Comparison of ENCODE assay signal across 14 cellular contexts in genomic region chr6:37187321-37188022, GRCh38. TPM values are rescaled to one million over a fixed set of nuclear protein-coding genes. Genes with fewer than 3 reads are reported as not detected.
DNase-seq lines count a peak whose midpoint lies in the region; ATAC-seq, FAIRE-seq and TF ChIP-seq lines count a peak whose summit lies in the region.
"Had no signal": no experiment of that assay in that cellular context is flagged by ENCODE, and none has a peak within 500 bp of the region (broad histone marks: within the 10 kb centered on the region; RNA-seq: fewer than 3 reads in every experiment).

No MANE protein-coding gene starts in this region.

- H3K56ac ChIP-seq in IMR-90 (ENCODE audit: extremely low read depth, insufficient read depth, low read length) = no peak overlapping the region

- H3K9me3 Mint-ChIP-seq in natural killer cell = no peaks in the 10 kb centered on the region

- no peak for FAIRE-seq in GM19239 (lab: Jason Lieb, UNC)
- FAIRE-seq in GM12891 (lab: Jason Lieb, UNC) = no peak

- BruUV-seq in IMR-90 (replicated peaks; lab: Mats Ljungman, UMichigan) = no TSS peak

- TF ChIP-seq POLR2A in IMR-90 (IDR thresholded peaks at IDR 0.05; ENCODE audit: low read depth, low read length) = no peak
- TF ChIP-seq POLR2A in GM12891 (IDR thresholded peaks at IDR 0.05; ENCODE audit: low read depth, low read length) = no peak

- intact Hi-C loops in IMR-90 (cut with micrococcal nuclease) (no loop called here), natural killer cell (cut with micrococcal nuclease) (no loop called here)

- in situ Hi-C loops in IMR-90 (cut with MboI; ENCODE audit: low sequenced_read_pairs) = no loop called here

- H3K14ac ChIP-seq in IMR-90 (replicated peaks; ENCODE audit: low read depth, low read length) = no peak overlapping the region

- H4K91ac ChIP-seq in IMR-90 (ENCODE audit: insufficient read depth, low read depth, low read length) = no peak overlapping the region

- no peak overlapping the region for H4K8ac ChIP-seq in IMR-90 (ENCODE audit: low read depth in 2 of 2, low read length in 2 of 2)

- H2AK5ac ChIP-seq in IMR-90 (ENCODE audit: low read depth, low read length) = no peak overlapping the region

- H3K4me3 Mint-ChIP-seq in natural killer cell = peak overlapping the region; percentile 59

- no peaks in the 10 kb centered on the region for H4K20me1 ChIP-seq in IMR-90 (ENCODE audit: insufficient read depth, low read length)
- H4K20me1 ChIP-seq in osteoblast (ENCODE audit: insufficient read depth, low read length) = no peaks in the 10 kb centered on the region

- no peak overlapping the region for H2BK20ac ChIP-seq in IMR-90 (ENCODE audit: low read depth, low read length)

- H3K9me3 ChIP-seq in IMR-90 (ENCODE audit: control insufficient read depth, insufficient read depth, low read length) (no peaks in the 10 kb centered on the region), osteoblast (ENCODE audit: low read depth, low read length) (no peaks in the 10 kb centered on the region)
- H3K9me3 ChIP-seq: psoas muscle had no signal

- DNase-seq in activated CD8-positive, alpha-beta memory T cell treated with anti-CD3 and anti-CD28 coated beads, Interleukin-2, amount 50 U/mL, for 48 hours = peak; percentile 65
- DNase-seq in activated CD8-positive, alpha-beta memory T cell treated with anti-CD3 and anti-CD28 coated beads, Interleukin-2, amount 50 U/mL, for 4 hours = no peak
- DNase-seq in IMR-90 = no peak
- DNase-seq in amniotic epithelial cell (ENCODE audit: low read depth) = peak; percentile 21
- DNase-seq in natural killer cell = no peak
- no peak for DNase-seq in osteoblast (ENCODE audit: insufficient read length, low spot score, missing footprints)
- no peak for DNase-seq in GM19239 (ENCODE audit: insufficient read length, low spot score)
- no peak for DNase-seq in GM12891 (ENCODE audit: insufficient read length, low spot score)
- DNase-seq: effector CD8-positive, alpha-beta T cell; foreskin melanocyte; psoas muscle; stimulated activated CD4-positive, alpha-beta T cell treated with anti-CD3 and anti-CD28 coated beads, Interleukin-1b, Interleukin-23, amount 100 ng/mL, for 48 hours; stimulated activated CD8-positive, alpha-beta memory T cell treated with anti-CD3 and anti-CD28 coated beads, Interleukin-4, amount 100 ng/mL, for 48 hours; trophoblast cell had no signal

- no peak overlapping the region for H3K23ac ChIP-seq in IMR-90 (ENCODE audit: low read depth, low read length)

- POLR2A ChIA-PET in IMR-90 (lab: Charles Lee; ENCODE audit: unreplicated experiment) = no interaction called here

- H3K27me3 ChIP-seq in IMR-90 (ENCODE audit: control insufficient read depth, insufficient read depth, low read length) (no peaks in the 10 kb centered on the region), osteoblast (ENCODE audit: insufficient read depth, low read length) (no peaks in the 10 kb centered on the region)

- H3K9me1 ChIP-seq in IMR-90 (ENCODE audit: insufficient read depth, low read length) = no peaks in the 10 kb centered on the region

- no peak overlapping the region for H3K4ac ChIP-seq in IMR-90 (ENCODE audit: low read depth, low read length)

- H2AFZ ChIP-seq in IMR-90 (replicated peaks; ENCODE audit: low read length, poor library complexity) (peak overlapping the region; percentile 67), osteoblast (ENCODE audit: low read length) (no peak overlapping the region)

- H3K4me2 ChIP-seq in IMR-90 (ENCODE audit: low read depth, low read length) (no peak overlapping the region), osteoblast (ENCODE audit: insufficient read depth, low read length) (no peak overlapping the region)

- CTCF ChIA-PET in IMR-90 (lab: Yijun Ruan, JAX) = no interaction called here

- peak overlapping the region; percentile 51; the same call in 1 of the 2 replicates for H4K5ac ChIP-seq in IMR-90 (ENCODE audit: low read depth, low read length)

- no peak overlapping the region for H2BK5ac ChIP-seq in IMR-90 (ENCODE audit: low read depth, low read length, poor library complexity, severe bottlenecking)

- no peak overlapping the region for H2AK9ac ChIP-seq in IMR-90 (replicated peaks; ENCODE audit: low read depth, low read length, poor library complexity)

- H3K4me3 ChIP-seq in IMR-90 (ENCODE audit: insufficient read depth, low read depth, low read length) (no peak overlapping the region), osteoblast (ENCODE audit: insufficient read depth, low read length) (no peak overlapping the region)
- H3K4me3 ChIP-seq: psoas muscle had no signal

- no peak for TF ChIP-seq RAD21 in IMR-90 (IDR thresholded peaks at IDR 0.05; ENCODE audit: low read length)

- no CpG with 5 or more reads among the region's 7 CpGs for WGBS in IMR-90 (ENCODE audit: extremely low coverage in 2 of 2, insufficient read length in 1 of 2), 2 experiments

- H3K9ac ChIP-seq in IMR-90 (ENCODE audit: low read depth, low read length) = no peak overlapping the region

- no peak overlapping the region for H2BK120ac ChIP-seq in IMR-90 (ENCODE audit: low read depth, low read length)

- H3K36me3 ChIP-seq in IMR-90 (ENCODE audit: control insufficient read depth, insufficient read depth, low read length) = no peaks in the 10 kb centered on the region
- H3K36me3 ChIP-seq in osteoblast (ENCODE audit: insufficient read depth, low read length) = no peaks in the 10 kb centered on the region

- H3K4me1 Mint-ChIP-seq in natural killer cell = peaks cover 41 to 64% of the 10 kb centered on the region in 2 donors

- H3K4me1 ChIP-seq in IMR-90 (ENCODE audit: control insufficient read depth, insufficient read depth, low read length) (peaks cover 2% of the 10 kb centered on the region; the same call in 1 of the 2 replicates), osteoblast (ENCODE audit: insufficient read depth, low read length) (no peaks in the 10 kb centered on the region)
- H3K4me1 ChIP-seq: psoas muscle had no signal

- no peaks in the 10 kb centered on the region for H3K79me2 ChIP-seq in osteoblast (ENCODE audit: insufficient read depth, low read length)

- H3K79me1 ChIP-seq in IMR-90 (ENCODE audit: low read depth in 1 of 2, low read length in 2 of 2) = no peaks in the 10 kb centered on the region

- H3K27ac ChIP-seq in IMR-90 (ENCODE audit: insufficient read depth, low read length) (no peak overlapping the region), osteoblast (ENCODE audit: low read depth, low read length) (no peak overlapping the region)
- H3K27ac ChIP-seq: psoas muscle had no signal

- no peak for ATAC-seq in IMR-90 (ENCODE audit: low read depth)
- no peak for ATAC-seq in natural killer cell
- ATAC-seq: psoas muscle had no signal

- H2BK15ac ChIP-seq in IMR-90 (ENCODE audit: low read depth, low read length) = no peak overlapping the region

- no peaks in the 10 kb centered on the region for H3K27me3 Mint-ChIP-seq in natural killer cell (ENCODE audit: low read depth in 2 of 2)

- peak overlapping the region; percentile 73 to 91 for H3K27ac Mint-ChIP-seq in natural killer cell

- no peaks in the 10 kb centered on the region for H3K36me3 Mint-ChIP-seq in natural killer cell

- dilution Hi-C loops in IMR-90 (cut with HindIII; ENCODE audit: low sequenced_read_pairs, unreplicated experiment) = no loop called here

- no peak overlapping the region for H3K18ac ChIP-seq in IMR-90 (ENCODE audit: low read depth, low read length)

- TF ChIP-seq CTCF in IMR-90 (conservative IDR thresholded peaks at IDR 0.05; ENCODE audit: low read depth, low read length) (no peak), natural killer cell (IDR thresholded peaks at IDR 0.05) (no peak), osteoblast (IDR thresholded peaks at IDR 0.05; ENCODE audit: extremely low read depth, low read depth, low read length) (no peak)

TF ChIP-seq in IMR-90, 13 proteins besides CTCF, POLR2A, EP300 and RAD21 (continues in another document):
- TF ChIP-seq FOS (IDR thresholded peaks at IDR 0.05; ENCODE audit: low read depth, low read length) = no peak
- TF ChIP-seq NFE2L2 (IDR thresholded peaks at IDR 0.05; ENCODE audit: low read depth, low read length) = no peak
- TF ChIP-seq CEBPB (IDR thresholded peaks at IDR 0.05; ENCODE audit: low read depth, low read length) = no peak
- TF ChIP-seq MAFK (IDR thresholded peaks at IDR 0.05; ENCODE audit: low read depth, low read length) = no peak
- no peak for TF ChIP-seq MAZ (IDR thresholded peaks at IDR 0.05; ENCODE audit: borderline replicate concordance, low read depth, low read length)
- no peak for TF ChIP-seq RFX5 (IDR thresholded peaks at IDR 0.05; ENCODE audit: low read depth, low read length)
- no peak for TF ChIP-seq SMC3 (IDR thresholded peaks at IDR 0.05; ENCODE audit: low read depth, low read length)

TF ChIP-seq in GM12891, 5 proteins besides CTCF, POLR2A, EP300 and RAD21:
- TF ChIP-seq PAX5 (IDR thresholded peaks at IDR 0.05; ENCODE audit: insufficient read depth, low read length, severe bottlenecking) = no peak
- no peak for TF ChIP-seq POLR2AphosphoS5 (IDR thresholded peaks at IDR 0.05; ENCODE audit: low read depth, low read length)
- TF ChIP-seq TAF1 (IDR thresholded peaks at IDR 0.05; ENCODE audit: low read depth, low read length) = no peak
- no peak for TF ChIP-seq POU2F2 (IDR thresholded peaks at IDR 0.05; ENCODE audit: low read depth, low read length)
- no peak for TF ChIP-seq SPI1 (IDR thresholded peaks at IDR 0.05; ENCODE audit: low read depth, low read length)

RNA-seq across cellular contexts. Expression of gene PIM1, which starts 17.5 kb away (rescaled TPM):
- total RNA-seq in IMR-90 (2012; rRNA removed) (6.1 and 7.2 TPM in 2 replicates), natural killer cell (100 to 1,000 TPM; 188 to 242 (median 215) TPM), osteoblast (14.8 and 16.2 TPM in 2 replicates)
- polyA plus RNA-seq in IMR-90 (2012; rRNA removed) = 12.8 and 18.5 TPM in 2 replicates
- polyA plus RNA-seq in IMR-90 (2012; cell fraction: cytosol; rRNA removed) = 12.2 and 21.8 TPM in 2 replicates
- polyA plus RNA-seq in IMR-90 (2012; cell fraction: nucleus; rRNA removed; ENCODE audit: low replicate concordance) = 50.1 and 73.1 TPM in 2 replicates
- 8.5 TPM for polyA plus RNA-seq in GM12891 (2012; ENCODE audit: low read depth, missing spikeins)

Comparison
In these comparisons a context has a peak if more than half of its experiments do, and no peak if none do; other contexts are left out.
1. DNase-seq: peak in activated CD8-positive, alpha-beta memory T cell treated with anti-CD3 and anti-CD28 coated beads, Interleukin-2, amount 50 U/mL, for 48 hours (single experiment) and amniotic epithelial cell (single experiment); none in activated CD8-positive, alpha-beta memory T cell treated with anti-CD3 and anti-CD28 coated beads, Interleukin-2, amount 50 U/mL, for 4 hours (single experiment), IMR-90 (single experiment), natural killer cell (single experiment), osteoblast (single experiment), GM19239 (single experiment) and GM12891 (single experiment).
2. RNA of gene PIM1, which starts 17.5 kb away (total RNA-seq): 188 to 242 TPM in natural killer cell; 14.8 to 16.2 TPM in osteoblast and 6.1 to 7.2 TPM in IMR-90; every median in the first group is over 10 times any median in the second.